In genomic region chr7:155351120-155351870, GRCh38 we compare ENCODE assay signal across 27 cellular contexts.
"Had no signal": no experiment of that assay in that cellular context is flagged by ENCODE, and none has a peak within 500 bp of the region (broad histone marks: within the 10 kb centered on the region; RNA-seq: fewer than 3 reads in every experiment).

No MANE protein-coding gene starts in this region.

- H3K4me2 ChIP-seq: neural progenitor cell had no signal

- H3K9me3 ChIP-seq: colonic mucosa, esophagus muscularis mucosa, gastroesophageal sphincter, heart right ventricle, ovary, right lobe of liver, thyroid gland, vagina had no signal

- H3K4me1 Mint-ChIP-seq: central memory CD8-positive, alpha-beta T cell; endodermal cell; memory B cell; natural killer cell; neural progenitor cell; stimulated activated memory B cell treated with anti-CD40 and anti-IgM and Interleukin-4, amounts not matched to agents 10 μg/mL and 1 μg/mL and 100 μg/mL, for 72 hours had no signal

- H3K9ac ChIP-seq: neural progenitor cell had no signal

- H3K27ac ChIP-seq: colonic mucosa, epithelial cell of prostate, esophagus muscularis mucosa, foreskin keratinocyte, gastroesophageal sphincter, heart right ventricle, neural progenitor cell, ovary, right lobe of liver, thyroid gland, vagina had no signal

- H3K4me1 ChIP-seq: colonic mucosa, foreskin keratinocyte, gastroesophageal sphincter, heart right ventricle, neural progenitor cell, right lobe of liver, thyroid gland, vagina had no signal

- H3K27me3 ChIP-seq: colonic mucosa, ovary, right lobe of liver, thyroid gland, vagina had no signal

- H3K36me3 ChIP-seq: colonic mucosa, esophagus muscularis mucosa, gastroesophageal sphincter, heart right ventricle, neural progenitor cell, ovary, right lobe of liver, thyroid gland, vagina had no signal

- H3K36me3 Mint-ChIP-seq: memory B cell; natural killer cell; neural progenitor cell; stimulated activated memory B cell treated with anti-CD40 and anti-IgM and Interleukin-4, amounts not matched to agents 10 μg/mL and 1 μg/mL and 100 μg/mL, for 72 hours had no signal

- H3K4me3 Mint-ChIP-seq: central memory CD8-positive, alpha-beta T cell; dendritic cell treated with granulocyte-macrophage colony-stimulating factor and Interleukin-4, amounts not matched to agents 40 ng/mL and 50 ng/mL, for 4 days; endodermal cell; memory B cell; natural killer cell; neural progenitor cell; stimulated activated memory B cell treated with anti-CD40 and anti-IgM and Interleukin-4, amounts not matched to agents 10 μg/mL and 1 μg/mL and 100 μg/mL, for 72 hours; stimulated activated naive CD8-positive, alpha-beta T cell treated with anti-CD3 and anti-CD28 coated beads, Interleukin-15, Interleukin-2, amounts not matched to agents 100 ng/mL and 50 ng/mL, for 24 hours had no signal

- DNase-seq: colonic mucosa; effector CD8-positive, alpha-beta T cell; foreskin keratinocyte; heart right ventricle; hippocampal formation; kidney glomerular epithelial cell; left colon; left ventricle myocardium superior; natural killer cell; retina; stimulated activated CD4-positive, alpha-beta T cell treated with anti-CD3 and anti-CD28 coated beads, Interleukin-4, amount 100 ng/mL, for 4 hours; thyroid gland; trophoblast cell had no signal

- H3K9me3 Mint-ChIP-seq: central memory CD8-positive, alpha-beta T cell; dendritic cell treated with granulocyte-macrophage colony-stimulating factor and Interleukin-4, amounts not matched to agents 40 ng/mL and 50 ng/mL, for 4 days; natural killer cell; neural progenitor cell; stimulated activated naive CD8-positive, alpha-beta T cell treated with anti-CD3 and anti-CD28 coated beads, Interleukin-15, Interleukin-2, amounts not matched to agents 100 ng/mL and 50 ng/mL, for 24 hours had no signal

- ATAC-seq: foreskin keratinocyte; gastroesophageal sphincter; heart right ventricle; left colon; left ventricle myocardium superior; natural killer cell; stimulated activated memory B cell treated with anti-CD40 and anti-IgM and Interleukin-4, amounts not matched to agents 10 μg/mL and 1 μg/mL and 100 μg/mL, for 72 hours had no signal

- H3K4me3 ChIP-seq: colonic mucosa, esophagus muscularis mucosa, gastroesophageal sphincter, heart right ventricle, lung, neural progenitor cell, ovary, right lobe of liver, thyroid gland, vagina had no signal

- H3K27ac Mint-ChIP-seq: dendritic cell treated with granulocyte-macrophage colony-stimulating factor and Interleukin-4, amounts not matched to agents 40 ng/mL and 50 ng/mL, for 4 days; endodermal cell; memory B cell; natural killer cell; neural progenitor cell; stimulated activated memory B cell treated with anti-CD40 and anti-IgM and Interleukin-4, amounts not matched to agents 10 μg/mL and 1 μg/mL and 100 μg/mL, for 72 hours; stimulated activated naive CD8-positive, alpha-beta T cell treated with anti-CD3 and anti-CD28 coated beads, Interleukin-15, Interleukin-2, amounts not matched to agents 100 ng/mL and 50 ng/mL, for 24 hours had no signal
